Comparison of ENCODE assay signal across 2 cellular contexts in genomic region chr5:53337827-53338226, GRCh38.
TF ChIP-seq lines count a peak whose summit lies in the region.

No MANE protein-coding gene starts in this region.

TF ChIP-seq in SK-N-SH, 30 proteins besides CTCF, POLR2A, EP300 and RAD21 (continued from another document):
- TF ChIP-seq POLR2AphosphoS5 (IDR thresholded peaks at IDR 0.05; ENCODE audit: low read depth, low read length) (no peak), ZBTB33 (IDR thresholded peaks at IDR 0.05; ENCODE audit: borderline replicate concordance, low read depth) (no peak)

TF ChIP-seq in SK-N-SH treated with all-trans-retinoic acid at 6 μM for 48 hours, 23 proteins besides CTCF, POLR2A, EP300 and RAD21:
- TF ChIP-seq, protein P1, sequence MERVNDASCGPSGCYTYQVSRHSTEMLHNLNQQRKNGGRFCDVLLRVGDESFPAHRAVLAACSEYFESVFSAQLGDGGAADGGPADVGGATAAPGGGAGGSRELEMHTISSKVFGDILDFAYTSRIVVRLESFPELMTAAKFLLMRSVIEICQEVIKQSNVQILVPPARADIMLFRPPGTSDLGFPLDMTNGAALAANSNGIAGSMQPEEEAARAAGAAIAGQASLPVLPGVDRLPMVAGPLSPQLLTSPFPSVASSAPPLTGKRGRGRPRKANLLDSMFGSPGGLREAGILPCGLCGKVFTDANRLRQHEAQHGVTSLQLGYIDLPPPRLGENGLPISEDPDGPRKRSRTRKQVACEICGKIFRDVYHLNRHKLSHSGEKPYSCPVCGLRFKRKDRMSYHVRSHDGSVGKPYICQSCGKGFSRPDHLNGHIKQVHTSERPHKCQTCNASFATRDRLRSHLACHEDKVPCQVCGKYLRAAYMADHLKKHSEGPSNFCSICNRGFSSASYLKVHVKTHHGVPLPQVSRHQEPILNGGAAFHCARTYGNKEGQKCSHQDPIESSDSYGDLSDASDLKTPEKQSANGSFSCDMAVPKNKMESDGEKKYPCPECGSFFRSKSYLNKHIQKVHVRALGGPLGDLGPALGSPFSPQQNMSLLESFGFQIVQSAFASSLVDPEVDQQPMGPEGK (CRISPR knock-in tag; IDR thresholded peaks at IDR 0.05; ENCODE audit: borderline replicate concordance) = no peak
- no peak for TF ChIP-seq BACH2 (CRISPR knock-in tag; IDR thresholded peaks at IDR 0.05; ENCODE audit: borderline replicate concordance)
- no peak for TF ChIP-seq PPARA (CRISPR knock-in tag; IDR thresholded peaks at IDR 0.05; ENCODE audit: borderline replicate concordance)
- TF ChIP-seq POU6F1 (CRISPR knock-in tag; IDR thresholded peaks at IDR 0.05; ENCODE audit: borderline replicate concordance, low read depth) = no peak
- no peak for TF ChIP-seq TOX (CRISPR knock-in tag; IDR thresholded peaks at IDR 0.05; ENCODE audit: borderline replicate concordance)
- no peak for TF ChIP-seq CSDC2 (CRISPR knock-in tag; IDR thresholded peaks at IDR 0.05)
